18 cellular contexts compared by ENCODE assay signal in genomic region chrX:12866451-12867377, GRCh38. TPM values are rescaled to one million over a fixed set of nuclear protein-coding genes. Genes with fewer than 3 reads are reported as not detected.
DNase-seq lines count a peak whose midpoint lies in the region; ATAC-seq and TF ChIP-seq lines count a peak whose summit lies in the region.
"Had no signal": no experiment of that assay in that cellular context is flagged by ENCODE, and none has a peak within 500 bp of the region (broad histone marks: within the 10 kb centered on the region; RNA-seq: fewer than 3 reads in every experiment).

TSS of gene TLR7 (plus strand) at chrX:12867072. CDS start at chrX:12867579, 507 bp downstream.

- H3K36me3 ChIP-seq in MM.1S (replicated peaks; ENCODE audit: insufficient read depth, low read length), result no peaks in the 10 kb centered on the region
- no peaks in the 10 kb centered on the region for H3K36me3 ChIP-seq in CD4-positive, alpha-beta memory T cell (ENCODE audit: insufficient read depth, low read length)
- H3K36me3 ChIP-seq in A673 (ENCODE audit: insufficient read depth, low read length, poor library complexity, severe bottlenecking), result no peaks in the 10 kb centered on the region
- H3K36me3 ChIP-seq in tibial nerve, result no peaks in the 10 kb centered on the region
- H3K36me3 ChIP-seq: uterus had no signal

- H3K27ac ChIP-seq in MM.1S (ENCODE audit: low read length) (peak within 1 kb of the TSS; percentile 93), A673 (ENCODE audit: low read depth, low read length, poor library complexity, severe bottlenecking) (no peak within 1 kb of the TSS), tibial nerve (no peak within 1 kb of the TSS)
- no peak within 1 kb of the TSS for H3K27ac ChIP-seq in CD4-positive, alpha-beta memory T cell (ENCODE audit: low read depth, low read length)
- H3K27ac ChIP-seq: uterus had no signal

- no TSS peak for BruUV-seq in A673 (replicated peaks; lab: Mats Ljungman, UMichigan)

- H3K4me1 Mint-ChIP-seq in T-cell, result peaks cover 0 to 7% (median 2%) of the 10 kb centered on the region in 3 donors
- H3K4me1 Mint-ChIP-seq in CD4-positive, alpha-beta memory T cell, result no peaks in the 10 kb centered on the region

- H3K9me3 ChIP-seq in MM.1S (replicated peaks; ENCODE audit: insufficient read depth, low read length) (no peaks in the 10 kb centered on the region), mononuclear cell (ENCODE audit: low read depth, low read length) (no peaks in the 10 kb centered on the region), A673 (ENCODE audit: low read depth, low read length, poor library complexity, severe bottlenecking) (peaks cover 5% of the 10 kb centered on the region), tibial nerve (peaks cover 0 to 5% (median 0%) of the 10 kb centered on the region in 4 donors)
- no peaks in the 10 kb centered on the region for H3K9me3 ChIP-seq in CD4-positive, alpha-beta memory T cell (ENCODE audit: control insufficient read depth in 1 of 2, low read length in 2 of 2)
- H3K9me3 ChIP-seq: uterus had no signal

- TF ChIP-seq POLR2A in tibial nerve (IDR thresholded peaks at IDR 0.05), result no peak

- no peaks in the 10 kb centered on the region for H3K9me3 Mint-ChIP-seq in T-cell
- peaks cover 0 to 21% (median 4%) of the 10 kb centered on the region in 8 donors for H3K9me3 Mint-ChIP-seq in CD4-positive, alpha-beta memory T cell

- CTCF ChIA-PET in T-cell (lab: Charles Lee), result no interaction called here
- CTCF ChIA-PET in CD4-positive, alpha-beta memory T cell (lab: Charles Lee; ENCODE audit: partially characterized antibody), result no interaction called here
- CTCF ChIA-PET in A673 (lab: Charles Lee), result no interaction called here

- intact Hi-C loops in CD4-positive, alpha-beta memory T cell (cut with micrococcal nuclease), result no loop called here
- intact Hi-C loops in A673 (cut with micrococcal nuclease; ENCODE audit: unreplicated experiment), result no loop called here

- no peaks in the 10 kb centered on the region; the same call in 1 of the 2 replicates for H3K79me2 ChIP-seq in MM.1S (ENCODE audit: low read length)

- H3K4me3 ChIP-seq in MM.1S (ENCODE audit: low read length) (peak within 1 kb of the TSS; percentile 4; the same call in 1 of the 2 replicates), mononuclear cell (ENCODE audit: low read length) (peak within 1 kb of the TSS; percentile 36), A673 (ENCODE audit: low read depth, low read length, poor library complexity, severe bottlenecking) (no peak within 1 kb of the TSS), tibial nerve (peak within 1 kb of the TSS in 1 of 4 donors; percentile 9)
- H3K4me3 ChIP-seq in CD4-positive, alpha-beta memory T cell (ENCODE audit: low read length in 2 of 2), result no peak within 1 kb of the TSS
- H3K4me3 ChIP-seq: coronary artery, uterus had no signal

- peak; percentile 50 for ATAC-seq in GM19397 (IDR thresholded peaks at IDR 0.05; ENCODE audit: unreplicated experiment)
- no peak for ATAC-seq in T-cell (replicated peaks in 1 of 4)
- ATAC-seq: left colon; naive thymus-derived CD8-positive, alpha-beta T cell had no signal

- peak within 1 kb of the TSS; percentile 44 for H3K4me2 ChIP-seq in MM.1S (ENCODE audit: low read depth, low read length)

- no peak for TF ChIP-seq EP300 in tibial nerve (IDR thresholded peaks at IDR 0.05)

- peak within 1 kb of the TSS; percentile 40 for H3K9ac ChIP-seq in MM.1S (ENCODE audit: low read length)

- H3K27me3 Mint-ChIP-seq in T-cell, result peaks cover 3 to 20% of the 10 kb centered on the region in 2 donors
- H3K27me3 Mint-ChIP-seq in CD4-positive, alpha-beta memory T cell, result peaks cover 2 to 3% of the 10 kb centered on the region in 2 donors

- H4K20me1 ChIP-seq in MM.1S (ENCODE audit: insufficient read depth, low read length), result no peaks in the 10 kb centered on the region

- peak within 1 kb of the TSS in 1 of 2 donors; percentile 47 for H3K27ac Mint-ChIP-seq in T-cell
- H3K27ac Mint-ChIP-seq in CD4-positive, alpha-beta memory T cell, result no peak within 1 kb of the TSS

- peaks cover 10% of the 10 kb centered on the region for H3F3A ChIP-seq in MM.1S (ENCODE audit: insufficient read depth, low read length)

- no peaks in the 10 kb centered on the region for H3K9me2 ChIP-seq in MM.1S (replicated peaks; ENCODE audit: insufficient read depth, low read length)

- H2AFZ ChIP-seq in MM.1S (ENCODE audit: low read length), result no peak within 1 kb of the TSS

- H3K27me3 ChIP-seq in MM.1S (replicated peaks; ENCODE audit: insufficient read depth, low read length), result no peaks in the 10 kb centered on the region
- no peaks in the 10 kb centered on the region for H3K27me3 ChIP-seq in mononuclear cell (ENCODE audit: insufficient read depth, low read length)
- no peaks in the 10 kb centered on the region for H3K27me3 ChIP-seq in CD4-positive, alpha-beta memory T cell (ENCODE audit: insufficient read depth, low read length)
- no peaks in the 10 kb centered on the region for H3K27me3 ChIP-seq in A673 (replicated peaks; ENCODE audit: insufficient read depth, low read depth, low read length, poor library complexity)
- H3K27me3 ChIP-seq in tibial nerve, result no peaks in the 10 kb centered on the region
- H3K27me3 ChIP-seq: uterus had no signal

- POLR2A ChIA-PET in T-cell (lab: Charles Lee), result no interaction called here
- POLR2A ChIA-PET in CD4-positive, alpha-beta memory T cell (lab: Charles Lee; ENCODE audit: partially characterized antibody), result no interaction called here
- POLR2A ChIA-PET in A673 (lab: Charles Lee; ENCODE audit: low non-redundant PET), result no interaction called here

- no peak for TF ChIP-seq CTCF in GM10266 (IDR thresholded peaks at IDR 0.05; ENCODE audit: control insufficient read depth, insufficient read depth, low read depth, missing control alignments)
- TF ChIP-seq CTCF in MM.1S (IDR thresholded peaks at IDR 0.05; ENCODE audit: low read length), result no peak
- no peak for TF ChIP-seq CTCF in A673 (conservative IDR thresholded peaks at IDR 0.05; ENCODE audit: low read depth, low read length)
- TF ChIP-seq CTCF in tibial nerve (IDR thresholded peaks at IDR 0.05), result no peak

- DNase-seq in GM10266 (ENCODE audit: extremely low spot score) (peak; percentile 8), MM.1S (no peak), T-cell (no peak), A673 (ENCODE audit: low spot score) (no peak), tibial nerve (ENCODE audit: low spot score in 2 of 2) (no peak)
- no peak for DNase-seq in CD4-positive, alpha-beta memory T cell
- DNase-seq: activated CD4-positive, alpha-beta T cell treated with anti-CD3 and anti-CD28 coated beads for 48 hours; AML-193; hippocampal formation; left colon; naive thymus-derived CD8-positive, alpha-beta T cell; NCI-H226; retina; T-helper 2 cell; uterus had no signal

- H3K36me3 Mint-ChIP-seq in T-cell, result no peaks in the 10 kb centered on the region
- no peaks in the 10 kb centered on the region for H3K36me3 Mint-ChIP-seq in CD4-positive, alpha-beta memory T cell

- H3K4me1 ChIP-seq in MM.1S (ENCODE audit: low read length) (peaks cover 41% of the 10 kb centered on the region), mononuclear cell (ENCODE audit: insufficient read depth, low read length) (peaks cover 36% of the 10 kb centered on the region), A673 (ENCODE audit: insufficient read depth, low read length, poor library complexity, severe bottlenecking) (no peaks in the 10 kb centered on the region), tibial nerve (no peaks in the 10 kb centered on the region)
- H3K4me1 ChIP-seq in CD4-positive, alpha-beta memory T cell (ENCODE audit: insufficient read depth, low read length), result no peaks in the 10 kb centered on the region
- H3K4me1 ChIP-seq: uterus had no signal

- peak within 1 kb of the TSS in 1 of 3 donors; percentile 48 for H3K4me3 Mint-ChIP-seq in T-cell
- no peak within 1 kb of the TSS for H3K4me3 Mint-ChIP-seq in CD4-positive, alpha-beta memory T cell

- WGBS in tibial nerve, 2 donors, result 65 to 80% methylated on average over 7 of the region's 7 CpGs

RNA-seq across cellular contexts. Expression of gene TLR7, which starts in this region (rescaled TPM):
- 3.0 TPM for total RNA-seq in mononuclear cell
- total RNA-seq in T-cell, result under 1 TPM in 4 of 5 donors, not detected in 1; 0.10 to 0.66 (median 0.18) TPM
- total RNA-seq in CD4-positive, alpha-beta memory T cell, result under 1 TPM in 1 of 2 experiments, not detected in 1; 0.06 TPM
- polyA plus RNA-seq in CD4-positive, alpha-beta memory T cell, result under 1 TPM in 1 of 2 donors, not detected in 1; 0.16 TPM
- 0.11 TPM in 2 replicates for total RNA-seq in A673 (2021)
- 1 to 10 TPM in 1 of 4 donors, under 1 TPM in 3; 0.30 to 1.2 (median 0.64) TPM for total RNA-seq in tibial nerve
- polyA plus RNA-seq: naive thymus-derived CD8-positive, alpha-beta T cell had no signal

Comparison
In these comparisons a context has a peak if more than half of its experiments do, and no peak if none do; other contexts are left out.
1. H3K4me3 ChIP-seq: peak in MM.1S (single experiment) and mononuclear cell (single experiment); none in CD4-positive, alpha-beta memory T cell (0 of 2) and A673 (single experiment).